Comparison of ENCODE assay signal across 8 cellular contexts in the genomic region with DNA sequence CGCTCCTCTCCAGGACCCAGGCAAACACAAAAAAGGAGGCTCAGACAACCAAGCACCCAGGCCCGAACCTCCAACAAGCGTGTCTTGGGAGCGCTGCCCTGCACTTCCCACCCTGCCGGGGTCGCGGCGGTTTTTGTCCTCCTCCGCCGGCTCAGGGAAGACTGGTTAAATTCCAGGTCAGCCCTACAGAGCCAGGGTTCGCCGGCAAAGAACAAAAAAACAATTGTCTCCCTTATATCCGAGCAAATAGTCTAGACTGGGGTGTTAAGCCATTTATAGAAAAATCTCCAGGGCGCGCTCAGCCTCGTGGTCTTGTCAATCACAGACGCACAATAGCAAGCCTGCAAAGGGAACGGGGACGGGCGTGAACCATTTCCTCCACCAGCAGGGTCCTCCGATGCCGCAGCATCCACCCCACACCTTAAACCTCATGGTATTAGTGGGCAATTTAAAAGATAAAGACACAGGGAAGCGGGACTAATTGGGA. TPM values are rescaled to one million over a fixed set of nuclear protein-coding genes. Genes with fewer than 3 reads are reported as not detected.
DNase-seq lines count a peak whose midpoint lies in the region; ATAC-seq and TF ChIP-seq lines count a peak whose summit lies in the region.

No MANE protein-coding gene starts in this region.

- H2AK5ac ChIP-seq in mesenchymal stem cell (ENCODE audit: low read length, severe bottlenecking), result no peak overlapping the region

- peaks cover 92% of the 10 kb centered on the region for H3K79me2 ChIP-seq in Karpas-422 (ENCODE audit: low read length)

- H3K79me1 ChIP-seq in mesenchymal stem cell (replicated peaks; ENCODE audit: low read length, poor library complexity, severe bottlenecking), result peaks cover 32% of the 10 kb centered on the region

- no peak overlapping the region for H3K14ac ChIP-seq in mesenchymal stem cell (ENCODE audit: low read length in 2 of 2)

- peak overlapping the region; percentile 91 for H3K4me2 ChIP-seq in mesenchymal stem cell (ENCODE audit: low read length, poor library complexity, severe bottlenecking)
- H3K4me2 ChIP-seq in Karpas-422 (ENCODE audit: low read depth, low read length, poor library complexity, severe bottlenecking), result no peak overlapping the region

- intact Hi-C loops in tibial artery (cut with DNase I; ENCODE audit: low total_unique reads), result no loop called here

- peak overlapping the region in 1 of 2 experiments; percentile 7 for H3K18ac ChIP-seq in mesenchymal stem cell (ENCODE audit: low read depth in 1 of 2, low read length in 2 of 2)

- H3K4me1 ChIP-seq in mesenchymal stem cell (ENCODE audit: control insufficient read depth, insufficient read depth, low read depth, low read length), result peaks cover 8% of the 10 kb centered on the region
- peaks cover 0 to 22% (median 7%) of the 10 kb centered on the region in 4 donors for H3K4me1 ChIP-seq in tibial artery
- H3K4me1 ChIP-seq in Karpas-422 (ENCODE audit: low read length), result peaks cover 15% of the 10 kb centered on the region

- H2BK15ac ChIP-seq in mesenchymal stem cell (ENCODE audit: low read depth, poor library complexity, severe bottlenecking), result peak overlapping the region; percentile 53

- no peaks in the 10 kb centered on the region for H3K9me2 ChIP-seq in Karpas-422 (replicated peaks; ENCODE audit: insufficient read depth, low read length)

- peak; percentile 64 for DNase-seq in activated CD8-positive, alpha-beta memory T cell treated with anti-CD3 and anti-CD28 coated beads, Interleukin-2, amount 50 U/mL, for 48 hours
- no peak for DNase-seq in activated CD8-positive, alpha-beta memory T cell treated with anti-CD3 and anti-CD28 coated beads, Interleukin-2, amount 50 U/mL, for 4 hours
- peak; percentile 83 for DNase-seq in dermis blood vessel endothelial cell
- DNase-seq in mesenchymal stem cell, result no peak
- no peak for DNase-seq in tibial artery
- no peak for DNase-seq in Karpas-422

- H3K9me3 ChIP-seq in mesenchymal stem cell (ENCODE audit: control insufficient read depth, low read length) (no peaks in the 10 kb centered on the region), tibial artery (no peaks in the 10 kb centered on the region), Karpas-422 (ENCODE audit: low read length) (no peaks in the 10 kb centered on the region)

- no peak overlapping the region for H3K27ac ChIP-seq in mesenchymal stem cell (ENCODE audit: low read length, poor library complexity, severe bottlenecking)
- peak overlapping the region in 1 of 2 donors; percentile 60 for H3K27ac ChIP-seq in tibial artery
- H3K27ac ChIP-seq in Karpas-422 (ENCODE audit: low read length), result no peak overlapping the region

- peaks cover 0 to 7% of the 10 kb centered on the region in 2 experiments for H3K36me3 ChIP-seq in mesenchymal stem cell (ENCODE audit: control insufficient read depth in 1 of 2, insufficient read depth in 2 of 2, low read depth in 1 of 2, low read length in 2 of 2)
- H3K36me3 ChIP-seq in tibial artery, result no peaks in the 10 kb centered on the region
- H3K36me3 ChIP-seq in Karpas-422 (ENCODE audit: insufficient read depth, low read length), result no peaks in the 10 kb centered on the region; the same call in 1 of the 2 replicates

- no peaks in the 10 kb centered on the region for H4K20me1 ChIP-seq in Karpas-422 (ENCODE audit: insufficient read depth, low read depth, low read length)

- H3K23ac ChIP-seq in mesenchymal stem cell (ENCODE audit: low read length in 2 of 2), result no peak overlapping the region

- H2AFZ ChIP-seq in mesenchymal stem cell (ENCODE audit: low read depth, low read length), result no peak overlapping the region
- no peak overlapping the region for H2AFZ ChIP-seq in Karpas-422 (ENCODE audit: low read length)

- H4K91ac ChIP-seq in mesenchymal stem cell (ENCODE audit: low read length), result no peak overlapping the region

- H3K9ac ChIP-seq in mesenchymal stem cell (ENCODE audit: low read length) (peak overlapping the region; percentile 84), Karpas-422 (ENCODE audit: low read length) (no peak overlapping the region)

- ATAC-seq in HG02759 (IDR thresholded peaks at IDR 0.05; ENCODE audit: unreplicated experiment), result no peak
- ATAC-seq in HG03175 (IDR thresholded peaks at IDR 0.05; ENCODE audit: unreplicated experiment), result no peak

- WGBS in mesenchymal stem cell, result 30% methylated on average over 21 of the region's 23 CpGs

- H3K4me3 ChIP-seq in mesenchymal stem cell (ENCODE audit: insufficient read depth in 1 of 2, low read depth in 1 of 2, low read length in 2 of 2), result peak overlapping the region in 1 of 2 experiments; percentile 88
- peak overlapping the region; percentile 63 to 72 for H3K4me3 ChIP-seq in tibial artery
- H3K4me3 ChIP-seq in Karpas-422 (ENCODE audit: low read length), result no peak overlapping the region

- H2BK120ac ChIP-seq in mesenchymal stem cell (ENCODE audit: low read depth, low read length), result no peak overlapping the region

- H2BK5ac ChIP-seq in mesenchymal stem cell (ENCODE audit: low read depth, low read length, poor library complexity, severe bottlenecking), result no peak overlapping the region

- H3K4ac ChIP-seq in mesenchymal stem cell (ENCODE audit: low read depth in 1 of 2, low read length in 2 of 2), result peak overlapping the region in 1 of 2 experiments; percentile 30

- H4K8ac ChIP-seq in mesenchymal stem cell (ENCODE audit: low read length), result no peak overlapping the region

- H2BK12ac ChIP-seq in mesenchymal stem cell (ENCODE audit: low read length in 2 of 2), result no peak overlapping the region

- no peak for TF ChIP-seq CTCF in tibial artery (IDR thresholded peaks at IDR 0.05)

- H3K27me3 ChIP-seq in mesenchymal stem cell (ENCODE audit: control insufficient read depth in 1 of 2, insufficient read depth in 1 of 2, low read length in 2 of 2), result no peaks in the 10 kb centered on the region
- H3K27me3 ChIP-seq in tibial artery, result peaks cover 0 to 20% of the 10 kb centered on the region in 2 donors
- no peaks in the 10 kb centered on the region for H3K27me3 ChIP-seq in Karpas-422 (ENCODE audit: low read length)

RNA-seq across cellular contexts. Expression of a gene that starts 46.9 kb away (rescaled TPM):
- 103 and 166 TPM in 2 replicates for total RNA-seq in dermis blood vessel endothelial cell
- 65.2 TPM for polyA plus RNA-seq in mesenchymal stem cell (2013, experiment 1 of 2)
- polyA plus RNA-seq in mesenchymal stem cell (2013, experiment 2 of 2), result 68.3 TPM
- total RNA-seq in Karpas-422 (2014; rRNA removed; shearing (Covaris generic); ENCODE audit: low replicate concordance), result 183 and 190 TPM in 2 replicates

Comparison
In these comparisons a context has a peak if more than half of its experiments do, and no peak if none do; other contexts are left out.
1. DNase-seq: peak in activated CD8-positive, alpha-beta memory T cell treated with anti-CD3 and anti-CD28 coated beads, Interleukin-2, amount 50 U/mL, for 48 hours (single experiment) and dermis blood vessel endothelial cell (single experiment); none in activated CD8-positive, alpha-beta memory T cell treated with anti-CD3 and anti-CD28 coated beads, Interleukin-2, amount 50 U/mL, for 4 hours (single experiment), mesenchymal stem cell (single experiment), tibial artery (0 of 2) and Karpas-422 (single experiment).